ENCODE assay signal across 18 cellular contexts in the genomic region with DNA sequence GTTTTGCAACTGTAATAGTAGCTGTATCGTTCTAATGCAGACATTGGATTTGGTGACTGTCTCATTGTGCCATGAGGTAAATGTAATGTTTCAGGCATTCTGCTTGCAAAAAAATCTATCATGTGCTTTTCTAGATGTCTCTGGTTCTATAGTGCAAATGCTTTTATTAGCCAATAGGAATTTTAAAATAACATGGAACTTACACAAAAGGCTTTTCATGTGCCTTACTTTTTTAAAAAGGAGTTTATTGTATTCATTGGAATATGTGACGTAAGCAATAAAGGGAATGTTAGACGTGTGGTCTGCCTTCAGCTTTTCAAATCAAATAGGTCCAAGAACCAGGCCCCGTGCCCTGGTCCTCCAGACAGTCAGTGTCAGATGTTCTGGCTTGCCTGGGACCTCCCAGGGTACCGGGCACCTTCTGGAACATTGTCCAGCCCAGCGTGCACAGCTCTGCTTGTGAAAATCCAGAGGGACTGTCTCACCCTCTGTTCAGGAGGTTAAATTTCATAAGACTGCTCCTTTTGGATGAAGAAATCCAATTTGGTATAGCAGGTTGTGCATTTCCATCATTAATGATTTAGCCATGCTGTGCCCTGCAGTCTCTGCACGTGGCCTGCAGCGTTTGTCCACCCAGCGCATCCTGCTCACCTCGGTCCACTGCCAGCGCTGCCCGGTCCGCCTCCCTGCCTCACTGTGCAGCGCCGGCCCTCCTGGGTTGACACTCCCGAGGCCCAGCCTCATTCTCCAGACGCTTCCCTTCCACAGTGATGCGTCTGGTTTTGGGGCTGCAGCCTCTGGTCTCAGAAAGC. TPM values are rescaled to one million over a fixed set of nuclear protein-coding genes. Genes with fewer than 3 reads are reported as not detected.
DNase-seq lines count a peak whose midpoint lies in the region; ATAC-seq, FAIRE-seq and TF ChIP-seq lines count a peak whose summit lies in the region.
"Had no signal": no experiment of that assay in that cellular context is flagged by ENCODE, and none has a peak within 500 bp of the region (broad histone marks: within the 10 kb centered on the region; RNA-seq: fewer than 3 reads in every experiment).

No MANE protein-coding gene starts in this region.

- H3K27ac ChIP-seq in DND-41 (ENCODE audit: low read length): peak overlapping the region; percentile 36; the same call in 1 of the 2 replicates
- no peak overlapping the region for H3K27ac ChIP-seq in K562 (ENCODE audit: extremely low read depth, low read depth, low read length)
- H3K27ac ChIP-seq in tibial nerve: no peak overlapping the region
- H3K27ac ChIP-seq: 22Rv1, PC-9, SJCRH30 had no signal

- H3K79me2 ChIP-seq in DND-41 (ENCODE audit: insufficient read depth, low read length) (peaks cover 21% of the 10 kb centered on the region), K562 (ENCODE audit: control insufficient read depth, insufficient read depth, low read length) (no peaks in the 10 kb centered on the region)

- TF ChIP-seq POLR2A in K562 (conservative IDR thresholded peaks at IDR 0.05) (no peak), tibial nerve (IDR thresholded peaks at IDR 0.05) (no peak)

- no peak overlapping the region for H3K9ac ChIP-seq in DND-41 (ENCODE audit: low read depth, low read length)
- 0 out of 4 replicates have a peak overlapping the region, but pooled peaks of 1 of the 2 experiments have one; percentile 39 for H3K9ac ChIP-seq in K562 (ENCODE audit: insufficient read depth in 1 of 2, low read depth in 2 of 2, low read length in 2 of 2)

- no peak overlapping the region for H3K4me3 ChIP-seq in DND-41 (ENCODE audit: low read depth in 1 of 2, low read length in 2 of 2)
- no peak overlapping the region for H3K4me3 ChIP-seq in K562
- H3K4me3 ChIP-seq in tibial nerve: no peak overlapping the region
- H3K4me3 ChIP-seq: GM23338, PC-9, SJCRH30 had no signal

- no peak overlapping the region for H3K4me2 ChIP-seq in DND-41 (ENCODE audit: insufficient read depth, low read length)
- H3K4me2 ChIP-seq in K562 (ENCODE audit: insufficient read depth, low read length): no peak overlapping the region
- H3K4me2 ChIP-seq: GM23338, PC-9 had no signal

- peak overlapping the region; percentile 52 for H3K27ac Mint-ChIP-seq in stimulated activated effector memory CD8-positive, alpha-beta T cell treated with anti-CD3 and anti-CD28 coated beads, Interleukin-12 subunit alpha, Interleukin-12 subunit beta, amount 100 ng/mL, for 72 hours
- H3K27ac Mint-ChIP-seq: B cell, GM23338 had no signal

- H3K27me3 ChIP-seq in DND-41 (ENCODE audit: insufficient read depth, low read length, poor library complexity) (no peaks in the 10 kb centered on the region), K562 (ENCODE audit: control insufficient read depth in 2 of 2, insufficient read depth in 2 of 2, low read length in 2 of 2) (no peaks in the 10 kb centered on the region), tibial nerve (peaks cover 0 to 18% of the 10 kb centered on the region in 2 donors)
- H3K27me3 ChIP-seq: SJCRH30 had no signal

- H3K9me3 ChIP-seq in DND-41 (ENCODE audit: insufficient read depth, low read length, severe bottlenecking) (no peaks in the 10 kb centered on the region), K562 (replicated peaks; ENCODE audit: control insufficient read depth, insufficient read depth, low read depth, low read length) (no peaks in the 10 kb centered on the region), tibial nerve (no peaks in the 10 kb centered on the region)
- H3K9me3 ChIP-seq: SJCRH30 had no signal

- CTCF ChIA-PET in K562 (lab: Yijun Ruan, JAX; ENCODE audit: low intra/inter-chr PET ratio): interaction anchor here (0.6 kb wide), 1 partner anchor 183 kb away, joined by 3 read pairs; no protein-coding TSS in a partner anchor

- H3K4me3 Mint-ChIP-seq in stimulated activated effector memory CD8-positive, alpha-beta T cell treated with anti-CD3 and anti-CD28 coated beads, Interleukin-12 subunit alpha, Interleukin-12 subunit beta, amount 100 ng/mL, for 72 hours: no peak overlapping the region
- H3K4me3 Mint-ChIP-seq: B cell; CD4-positive, alpha-beta memory T cell; GM23338 had no signal

- H3K9me1 ChIP-seq in K562 (ENCODE audit: control insufficient read depth, insufficient read depth, low read length): no peaks in the 10 kb centered on the region

- TSS peak; percentile 75 for BruUV-seq in K562 (replicated peaks; lab: Mats Ljungman, UMichigan)

- H4K20me1 ChIP-seq in DND-41 (ENCODE audit: insufficient read depth, low read length) (peaks cover 50% of the 10 kb centered on the region), K562 (replicated peaks; ENCODE audit: control insufficient read depth, insufficient read depth, low read length) (peaks cover 21% of the 10 kb centered on the region)

- ATAC-seq in DND-41 (ENCODE audit: insufficient read depth, low read depth): no peak
- no peak for ATAC-seq in K562
- ATAC-seq in stimulated activated effector memory CD8-positive, alpha-beta T cell treated with anti-CD3 and anti-CD28 coated beads, Interleukin-12 subunit alpha, Interleukin-12 subunit beta, amount 100 ng/mL, for 72 hours: no peak
- no peak for ATAC-seq in GM18858 (IDR thresholded peaks at IDR 0.05; ENCODE audit: unreplicated experiment)
- no peak for ATAC-seq in GM21390 (IDR thresholded peaks at IDR 0.05; ENCODE audit: unreplicated experiment)
- ATAC-seq: GM23338 had no signal

- H3K36me3 Mint-ChIP-seq in stimulated activated effector memory CD8-positive, alpha-beta T cell treated with anti-CD3 and anti-CD28 coated beads, Interleukin-12 subunit alpha, Interleukin-12 subunit beta, amount 100 ng/mL, for 72 hours: peaks cover 56% of the 10 kb centered on the region

- TF ChIP-seq CTCF in DND-41 (IDR thresholded peaks at IDR 0.05; ENCODE audit: borderline replicate concordance, extremely low read depth, low read length, poor library complexity, severe bottlenecking) (no peak), K562 (IDR thresholded peaks at IDR 0.05 in 2 of 3, conservative IDR thresholded peaks at IDR 0.05 in 1 of 3; ENCODE audit: insufficient read depth in 2 of 3, low read depth in 1 of 3, low read length in 3 of 3) (no peak), tibial nerve (IDR thresholded peaks at IDR 0.05) (no peak)

- H3K4me1 Mint-ChIP-seq in stimulated activated effector memory CD8-positive, alpha-beta T cell treated with anti-CD3 and anti-CD28 coated beads, Interleukin-12 subunit alpha, Interleukin-12 subunit beta, amount 100 ng/mL, for 72 hours: peaks cover 14% of the 10 kb centered on the region

- H3K36me3 ChIP-seq in DND-41 (ENCODE audit: insufficient read depth, low read length) (peaks cover 65% of the 10 kb centered on the region), K562 (ENCODE audit: control insufficient read depth, insufficient read depth, low read length) (peaks cover 60% of the 10 kb centered on the region; the same call in 2 of the 3 replicates), tibial nerve (peaks cover 0 to 65% (median 8%) of the 10 kb centered on the region in 3 donors)
- H3K36me3 ChIP-seq: SJCRH30 had no signal

- intact Hi-C loops in K562 (cut with micrococcal nuclease): no loop called here

- H2AFZ ChIP-seq in DND-41 (ENCODE audit: low read depth, low read length) (no peak overlapping the region), K562 (ENCODE audit: low read depth, low read length) (no peak overlapping the region)
- H2AFZ ChIP-seq: GM23338, PC-9 had no signal

- POLR2A ChIA-PET in K562 (lab: Yijun Ruan, JAX): interaction anchor here (0.6 kb wide), 1 partner anchor 46 kb away, joined by 3 read pairs; no protein-coding TSS in a partner anchor

- TF ChIP-seq RAD21 in K562 (CRISPR knock-in tag; conservative IDR thresholded peaks at IDR 0.05 in 1 of 2, IDR thresholded peaks at IDR 0.05 in 1 of 2): no peak

- in situ Hi-C loops in K562 (cut with MboI): loop anchor here (5.0 kb wide), 1 partner anchor 117 kb away; no protein-coding TSS in a partner anchor

- TF ChIP-seq EP300 in K562 (IDR thresholded peaks at IDR 0.05; ENCODE audit: low read length) (no peak), tibial nerve (IDR thresholded peaks at IDR 0.05) (no peak)

- WGBS in K562 (ENCODE audit: insufficient coverage, low coverage, missing lambda C conversion rate): 89% methylated on average over 17 of the region's 18 CpGs
- WGBS in tibial nerve, 2 donors: 70 to 77% methylated on average over 18 of the region's 18 CpGs

- FAIRE-seq in K562 (lab: Jason Lieb, UNC): peak; percentile 19

- no peaks in the 10 kb centered on the region for H3K9me3 Mint-ChIP-seq in stimulated activated effector memory CD8-positive, alpha-beta T cell treated with anti-CD3 and anti-CD28 coated beads, Interleukin-12 subunit alpha, Interleukin-12 subunit beta, amount 100 ng/mL, for 72 hours
- H3K9me3 Mint-ChIP-seq: GM23338 had no signal

- H3K4me1 ChIP-seq in DND-41 (ENCODE audit: insufficient read depth, low read length) (peaks cover 27% of the 10 kb centered on the region), K562 (replicated peaks in 1 of 2; ENCODE audit: control insufficient read depth in 2 of 2, insufficient read depth in 2 of 2, low read length in 2 of 2) (peaks cover 0 to 27% of the 10 kb centered on the region in 2 experiments; a peak in 2 of 5 replicates), tibial nerve (peaks cover 0 to 28% (median 0%) of the 10 kb centered on the region in 4 donors)
- H3K4me1 ChIP-seq: SJCRH30 had no signal

- DNase-seq in activated CD8-positive, alpha-beta memory T cell treated with anti-CD3 and anti-CD28 coated beads for 24 hours: peak; percentile 49
- DNase-seq in activated CD8-positive, alpha-beta memory T cell treated with anti-CD3 and anti-CD28 coated beads, Interleukin-2, amount 50 U/mL, for 4 hours: no peak
- DNase-seq in DND-41 (no peak), K562 (ENCODE audit: extremely low read depth in 1 of 4, low spot score in 3 of 4) (no peak), tibial nerve (ENCODE audit: low spot score in 2 of 2) (no peak)
- DNase-seq in stimulated activated effector memory CD8-positive, alpha-beta T cell treated with anti-CD3 and anti-CD28 coated beads, Interleukin-12 subunit alpha, Interleukin-12 subunit beta, amount 100 ng/mL, for 72 hours (ENCODE audit: low spot score in 2 of 2): no peak
- DNase-seq: CD4-positive, alpha-beta memory T cell; DMS79 treated with DMSO at 0.1 percent for 48 hours; KBM-7; NCI-H1694 treated with DMSO at 0.1 percent for 48 hours; NCI-H2227 treated with DMSO at 0.1 percent for 48 hours; PC-9; SJCRH30 had no signal

RNA-seq across cellular contexts. Expression of a gene that starts 6.6 kb away (rescaled TPM):
- total RNA-seq in K562 (2011; cell fraction: chromatin; rRNA removed; ENCODE audit: low replicate concordance): 2.8 and 5.5 TPM in 2 replicates
- 2.1 and 3.2 TPM in 2 replicates for total RNA-seq in K562 (2011; cell fraction: nucleolus; rRNA removed)
- 0.99 and 1.4 TPM in 2 replicates for total RNA-seq in K562 (2011; cell fraction: nucleoplasm; rRNA removed)
- total RNA-seq in K562 (2014; rRNA removed): 0.82 and 1.1 TPM in 2 replicates
- total RNA-seq in K562 (2014; rRNA removed; fragmentation: Illumina TruSeq; extraction: Trizol): 0.18 and 0.61 TPM in 2 replicates
- 1.2 TPM in 2 replicates for total RNA-seq in K562 (2015; rRNA removed; fragmentation: Illumina TruSeq; extraction: Trizol)
- 1.6 and 1.8 TPM in 2 replicates for total RNA-seq in K562 (2021)
- polyA plus RNA-seq in K562 (2011; rRNA removed): 0.68 and 1.3 TPM in 2 replicates
- 0.88 and 1.8 TPM in 2 replicates for polyA plus RNA-seq in K562 (2011; cell fraction: cytosol; rRNA removed)
- 5.4 and 7.4 TPM in 2 replicates for polyA plus RNA-seq in K562 (2011; cell fraction: nucleus; rRNA removed)
- polyA plus RNA-seq in K562 (2012): 1.6 and 4.2 TPM in 2 replicates
- polyA plus RNA-seq in K562 (2014; fragmentation: Illumina TruSeq; extraction: Trizol): 0.43 and 0.72 TPM in 2 replicates
- polyA plus RNA-seq in K562 (2014; fragmentation: Nextera tagmentation; extraction: Ambion mirVana): under 1 TPM in 1 of 2 experiments, not detected in 1; 0.06 TPM
- polyA plus RNA-seq in K562 (2014; rRNA removed): 0.89 and 1.8 TPM in 2 replicates
- 0.15 and 0.91 TPM in 2 replicates for polyA minus RNA-seq in K562 (2011; rRNA and poly(A)+ RNA removed)
- polyA minus RNA-seq in K562 (2011; cell fraction: cytosol; rRNA and poly(A)+ RNA removed): 0.76 and 1.3 TPM in 2 replicates
- polyA minus RNA-seq in K562 (2011; cell fraction: nucleus; rRNA and poly(A)+ RNA removed): 2.3 and 2.9 TPM in 2 replicates
- 1 to 10 TPM in 3 of 4 donors, not detected in 1; 1.0 to 4.8 (median 1.2) TPM for total RNA-seq in tibial nerve

RNA-seq across cellular contexts. Expression of a gene that starts 43.4 kb away (rescaled TPM):
- 308 and 309 TPM in 2 replicates for total RNA-seq in K562 (2011; cell fraction: chromatin; rRNA removed; ENCODE audit: low replicate concordance)
- total RNA-seq in K562 (2011; cell fraction: nucleolus; rRNA removed): 184 and 199 TPM in 2 replicates
- total RNA-seq in K562 (2011; cell fraction: nucleoplasm; rRNA removed): 242 and 272 TPM in 2 replicates
- total RNA-seq in K562 (2014; rRNA removed) (197 and 226 TPM in 2 replicates), K562 (2014; rRNA removed; fragmentation: Illumina TruSeq; extraction: Trizol) (196 and 217 TPM in 2 replicates), K562 (2015; rRNA removed; fragmentation: Illumina TruSeq; extraction: Trizol) (187 and 193 TPM in 2 replicates), K562 (2021) (148 and 156 TPM in 2 replicates), tibial nerve (100 to 1,000 TPM in 1 of 4 donors, 10 to 100 TPM in 3; 80.1 to 115 (median 91.7) TPM)
- polyA plus RNA-seq in K562 (2011; rRNA removed) (350 and 487 TPM in 2 replicates), K562 (2014; fragmentation: Illumina TruSeq; extraction: Trizol) (192 and 199 TPM in 2 replicates), K562 (2014; fragmentation: Nextera tagmentation; extraction: Ambion mirVana) (10 to 100 TPM; 36.4 to 50.0 TPM), K562 (2014; rRNA removed) (231 and 257 TPM in 2 replicates)
- polyA plus RNA-seq in K562 (2011; cell fraction: cytosol; rRNA removed): 426 and 451 TPM in 2 replicates
- 307 and 341 TPM in 2 replicates for polyA plus RNA-seq in K562 (2011; cell fraction: nucleus; rRNA removed)
- polyA plus RNA-seq in K562 (2012): 174 and 212 TPM in 2 replicates
- polyA minus RNA-seq in K562 (2011; rRNA and poly(A)+ RNA removed): 195 and 295 TPM in 2 replicates
- 84.1 and 88.1 TPM in 2 replicates for polyA minus RNA-seq in K562 (2011; cell fraction: cytosol; rRNA and poly(A)+ RNA removed)
- polyA minus RNA-seq in K562 (2011; cell fraction: nucleus; rRNA and poly(A)+ RNA removed): 71.5 and 88.4 TPM in 2 replicates
